In genomic region chr7:1669954-1670893, GRCh38 we compare ENCODE assay signal across 8 cellular contexts. TPM values are rescaled to one million over a fixed set of nuclear protein-coding genes. Genes with fewer than 3 reads are reported as not detected.
DNase-seq lines count a peak whose midpoint lies in the region; ATAC-seq and TF ChIP-seq lines count a peak whose summit lies in the region.

TSS of gene ELFN1 (plus strand) at chr7:1670277. CDS start at chr7:1744597, 74,320 bp downstream.

- H3K9me3 ChIP-seq in iPS-15b (ENCODE audit: control insufficient read depth, insufficient read depth, low read length) (no peaks in the 10 kb centered on the region), thoracic aorta (no peaks in the 10 kb centered on the region)

- H3K27ac ChIP-seq in thoracic aorta (no peak within 1 kb of the TSS), foreskin keratinocyte (no peak within 1 kb of the TSS)

- H3K27me3 ChIP-seq in iPS-15b (ENCODE audit: control insufficient read depth, insufficient read depth, low read length) = peaks cover 35% of the 10 kb centered on the region
- H3K27me3 ChIP-seq in thoracic aorta (replicated peaks; ENCODE audit: insufficient read depth) = peaks cover 29% of the 10 kb centered on the region
- H3K27me3 ChIP-seq in foreskin keratinocyte = peaks cover 70% of the 10 kb centered on the region

- H3K4me3 Mint-ChIP-seq in activated CD8-positive, alpha-beta memory T cell treated with anti-CD3 and anti-CD28 coated beads, Interleukin-2, amount 10 ng/mL, durations not matched to agents 7 days and 5 days = no peak within 1 kb of the TSS
- H3K4me3 Mint-ChIP-seq in activated CD8-positive, alpha-beta T cell treated with anti-CD3 and anti-CD28 coated beads, Interleukin-2, amount 10 ng/mL, durations not matched to agents 7 days and 5 days = no peak within 1 kb of the TSS

- no peak within 1 kb of the TSS for H3K27ac Mint-ChIP-seq in activated CD8-positive, alpha-beta memory T cell treated with anti-CD3 and anti-CD28 coated beads, Interleukin-2, amount 10 ng/mL, durations not matched to agents 7 days and 5 days
- H3K27ac Mint-ChIP-seq in activated CD8-positive, alpha-beta T cell treated with anti-CD3 and anti-CD28 coated beads, Interleukin-2, amount 10 ng/mL, durations not matched to agents 7 days and 5 days = no peak within 1 kb of the TSS

- peak within 1 kb of the TSS; percentile 56 for H3K4me3 ChIP-seq in iPS-15b (ENCODE audit: low read depth, low read length)
- peak within 1 kb of the TSS; percentile 58 for H3K4me3 ChIP-seq in thoracic aorta

- CTCF ChIA-PET in activated CD8-positive, alpha-beta memory T cell treated with anti-CD3 and anti-CD28 coated beads, Interleukin-2, amount 10 ng/mL, durations not matched to agents 7 days and 5 days (lab: Charles Lee) = no interaction called here
- CTCF ChIA-PET in activated CD8-positive, alpha-beta T cell treated with anti-CD3 and anti-CD28 coated beads, Interleukin-2, amount 10 ng/mL, durations not matched to agents 7 days and 5 days (lab: Charles Lee) = no interaction called here

- H3K27me3 Mint-ChIP-seq in activated CD8-positive, alpha-beta memory T cell treated with anti-CD3 and anti-CD28 coated beads, Interleukin-2, amount 10 ng/mL, durations not matched to agents 7 days and 5 days = peaks cover 24% of the 10 kb centered on the region
- H3K27me3 Mint-ChIP-seq in activated CD8-positive, alpha-beta T cell treated with anti-CD3 and anti-CD28 coated beads, Interleukin-2, amount 10 ng/mL, durations not matched to agents 7 days and 5 days (ENCODE audit: low read depth) = peaks cover 28% of the 10 kb centered on the region

- TF ChIP-seq CTCF in thoracic aorta (IDR thresholded peaks at IDR 0.05) = no peak
- no peak for TF ChIP-seq CTCF in foreskin keratinocyte (conservative IDR thresholded peaks at IDR 0.05)

- peak; percentile 30 for DNase-seq in activated CD4-positive, CD25-positive, alpha-beta regulatory T cell treated with anti-CD3 and anti-CD28 coated beads, Interleukin-2, amount 50 U/mL, for 72 hours
- DNase-seq in activated CD4-positive, CD25-positive, alpha-beta regulatory T cell (lab: John Stamatoyannopoulos, UW) = no peak
- DNase-seq in activated CD8-positive, alpha-beta memory T cell treated with anti-CD3 and anti-CD28 coated beads, Interleukin-2, amount 10 ng/mL, durations not matched to agents 7 days and 5 days = peak; percentile 22
- DNase-seq in thoracic aorta (ENCODE audit: low spot score) (no peak), foreskin keratinocyte (no peak), MV-4-11 (lab: John Stamatoyannopoulos, UW) (no peak)
- DNase-seq in activated CD8-positive, alpha-beta T cell treated with anti-CD3 and anti-CD28 coated beads, Interleukin-2, amount 10 ng/mL, durations not matched to agents 7 days and 5 days = no peak

- no peak for ATAC-seq in activated CD8-positive, alpha-beta memory T cell treated with anti-CD3 and anti-CD28 coated beads, Interleukin-2, amount 10 ng/mL, durations not matched to agents 7 days and 5 days
- no peak for ATAC-seq in thoracic aorta (ENCODE audit: insufficient number of reproducible peaks, low FRiP score, low read depth)
- no peak for ATAC-seq in foreskin keratinocyte
- no peak for ATAC-seq in activated CD8-positive, alpha-beta T cell treated with anti-CD3 and anti-CD28 coated beads, Interleukin-2, amount 10 ng/mL, durations not matched to agents 7 days and 5 days

- no peaks in the 10 kb centered on the region for H3K36me3 Mint-ChIP-seq in activated CD8-positive, alpha-beta memory T cell treated with anti-CD3 and anti-CD28 coated beads, Interleukin-2, amount 10 ng/mL, durations not matched to agents 7 days and 5 days
- H3K36me3 Mint-ChIP-seq in activated CD8-positive, alpha-beta T cell treated with anti-CD3 and anti-CD28 coated beads, Interleukin-2, amount 10 ng/mL, durations not matched to agents 7 days and 5 days (ENCODE audit: low read depth) = no peaks in the 10 kb centered on the region

- H3K4me1 Mint-ChIP-seq in activated CD8-positive, alpha-beta memory T cell treated with anti-CD3 and anti-CD28 coated beads, Interleukin-2, amount 10 ng/mL, durations not matched to agents 7 days and 5 days = peaks cover 2% of the 10 kb centered on the region
- peaks cover 4% of the 10 kb centered on the region for H3K4me1 Mint-ChIP-seq in activated CD8-positive, alpha-beta T cell treated with anti-CD3 and anti-CD28 coated beads, Interleukin-2, amount 10 ng/mL, durations not matched to agents 7 days and 5 days (ENCODE audit: low read depth)

- H3K36me3 ChIP-seq in iPS-15b (ENCODE audit: control insufficient read depth, insufficient read depth, low read length) (no peaks in the 10 kb centered on the region), thoracic aorta (no peaks in the 10 kb centered on the region)

- peak within 1 kb of the TSS; percentile 24 for H3K9ac ChIP-seq in iPS-15b (ENCODE audit: low read depth, low read length)

- H3K4me1 ChIP-seq in iPS-15b (ENCODE audit: control insufficient read depth, insufficient read depth, low read length) = peaks cover 2% of the 10 kb centered on the region
- peaks cover 18 to 26% of the 10 kb centered on the region in 2 donors for H3K4me1 ChIP-seq in thoracic aorta (ENCODE audit: control insufficient read depth in 1 of 2, low read depth in 2 of 2)
- no peaks in the 10 kb centered on the region for H3K4me1 ChIP-seq in foreskin keratinocyte

- no peaks in the 10 kb centered on the region for H3K9me3 Mint-ChIP-seq in activated CD8-positive, alpha-beta memory T cell treated with anti-CD3 and anti-CD28 coated beads, Interleukin-2, amount 10 ng/mL, durations not matched to agents 7 days and 5 days (ENCODE audit: low read depth)
- no peaks in the 10 kb centered on the region for H3K9me3 Mint-ChIP-seq in activated CD8-positive, alpha-beta T cell treated with anti-CD3 and anti-CD28 coated beads, Interleukin-2, amount 10 ng/mL, durations not matched to agents 7 days and 5 days (ENCODE audit: insufficient read depth)

- POLR2A ChIA-PET in activated CD8-positive, alpha-beta T cell treated with anti-CD3 and anti-CD28 coated beads, Interleukin-2, amount 10 ng/mL, durations not matched to agents 7 days and 5 days (lab: Charles Lee) = no interaction called here

RNA-seq across cellular contexts. Expression of gene ELFN1, which starts in this region (rescaled TPM):
- total RNA-seq in activated CD8-positive, alpha-beta memory T cell treated with anti-CD3 and anti-CD28 coated beads, Interleukin-2, amount 10 ng/mL, durations not matched to agents 7 days and 5 days = not detected
- under 1 TPM; 0.81 to 0.85 TPM for total RNA-seq in thoracic aorta
- total RNA-seq in foreskin keratinocyte = 0.10 TPM in 1 of 2 replicates, not detected in the other
- 0.02 and 0.06 TPM in 2 replicates for polyA plus RNA-seq in foreskin keratinocyte
- total RNA-seq in activated CD8-positive, alpha-beta T cell treated with anti-CD3 and anti-CD28 coated beads, Interleukin-2, amount 10 ng/mL, durations not matched to agents 7 days and 5 days = not detected

Comparison
In these comparisons a context has a peak if more than half of its experiments do, and no peak if none do; other contexts are left out.
1. Peak in DNase-seq in activated CD8-positive, alpha-beta memory T cell treated with anti-CD3 and anti-CD28 coated beads, Interleukin-2, amount 10 ng/mL, durations not matched to agents 7 days and 5 days; RNA of the gene not detected or under 1 TPM.